In the genomic region with DNA sequence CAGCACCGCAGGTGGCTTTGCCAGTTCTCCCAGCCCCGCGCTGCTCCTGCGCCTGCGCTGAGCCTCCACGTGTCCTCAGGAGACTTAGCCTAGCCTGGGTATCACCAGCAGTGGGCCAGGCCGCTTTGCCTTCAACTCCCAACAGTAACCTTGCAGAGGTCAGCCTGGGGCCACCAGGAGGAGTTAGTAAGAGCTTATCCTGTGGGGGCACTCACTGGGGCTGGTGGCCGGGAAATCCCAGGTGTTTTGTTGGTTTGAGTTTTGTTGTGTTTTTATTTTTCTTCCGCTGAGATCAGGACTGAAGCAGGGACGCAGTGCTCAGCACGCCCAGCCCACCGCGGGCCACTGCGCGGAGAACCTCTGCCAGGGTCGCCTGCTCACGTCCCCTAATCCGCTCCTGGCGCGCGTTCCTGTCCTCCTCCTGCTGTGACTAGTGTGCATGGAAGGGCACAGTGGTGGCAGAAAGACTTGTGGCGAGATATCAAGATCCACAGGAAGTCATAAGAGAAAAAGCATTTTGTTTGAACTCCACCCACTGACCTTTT, we compare ENCODE assay signal across 8 cellular contexts.
A peak's percentile ranks its signal among the peaks of the same experiment; 100 is the strongest.
DNase-seq lines count a peak whose midpoint lies in the region; ATAC-seq and TF ChIP-seq lines count a peak whose summit lies in the region.

No MANE protein-coding gene starts in this region.

- ATAC-seq in IMR-90 (ENCODE audit: low read depth): peak; percentile 57
- peak; percentile 54 for ATAC-seq in activated CD4-positive, alpha-beta T cell treated with anti-CD3 and anti-CD28 coated beads for 36 hours
- peak; percentile 69 for ATAC-seq in stimulated activated naive CD8-positive, alpha-beta T cell treated with anti-CD3 and anti-CD28 coated beads, Interleukin-15, amount 100 ng/mL, for 72 hours
- no peak for ATAC-seq in HG03469 (IDR thresholded peaks at IDR 0.05; ENCODE audit: unreplicated experiment)

- H3K9me1 ChIP-seq in IMR-90 (ENCODE audit: insufficient read depth, low read length): no peaks in the 10 kb centered on the region

- 0 out of 2 replicates have a peak overlapping the region, but pooled peaks have one; percentile 20 for H3K23ac ChIP-seq in IMR-90 (ENCODE audit: low read depth, low read length)

- H3K27me3 ChIP-seq in IMR-90 (ENCODE audit: control insufficient read depth, insufficient read depth, low read length) (no peaks in the 10 kb centered on the region), muscle layer of colon (ENCODE audit: control insufficient read depth in 1 of 2, insufficient read depth in 2 of 2, low read length in 2 of 2) (no peaks in the 10 kb centered on the region)

- no peak for TF ChIP-seq POLR2A in IMR-90 (IDR thresholded peaks at IDR 0.05; ENCODE audit: low read depth, low read length)

- H3K9me3 ChIP-seq in IMR-90 (ENCODE audit: control insufficient read depth, insufficient read depth, low read length) (no peaks in the 10 kb centered on the region), muscle layer of colon (ENCODE audit: low read length) (no peaks in the 10 kb centered on the region), OCI-LY7 (ENCODE audit: low read length) (no peaks in the 10 kb centered on the region)

- H3K4ac ChIP-seq in IMR-90 (ENCODE audit: low read depth, low read length): peak overlapping the region; percentile 17; the same call in 1 of the 2 replicates

- H3K27me3 Mint-ChIP-seq in activated CD4-positive, alpha-beta T cell treated with anti-CD3 and anti-CD28 coated beads for 36 hours: peaks cover 2% of the 10 kb centered on the region
- H3K27me3 Mint-ChIP-seq in stimulated activated naive CD8-positive, alpha-beta T cell treated with anti-CD3 and anti-CD28 coated beads, Interleukin-15, amount 100 ng/mL, for 72 hours: peaks cover 11% of the 10 kb centered on the region

- peak overlapping the region; percentile 18; the same call in 1 of the 2 replicates for H3K56ac ChIP-seq in IMR-90 (ENCODE audit: extremely low read depth, insufficient read depth, low read length)

- intact Hi-C loops in IMR-90 (cut with micrococcal nuclease) (no loop called here), OCI-LY7 (cut with micrococcal nuclease; ENCODE audit: unreplicated experiment) (no loop called here)
- intact Hi-C loops in activated CD4-positive, alpha-beta T cell treated with anti-CD3 and anti-CD28 coated beads for 36 hours (cut with DNase I, micrococcal nuclease): loop anchor here (1.0 to 5.0 kb wide), 4 partner anchors 113 to 1024 kb away; partner anchors contain the start of genes PDS5B (in 1 of the 2) and RFC3 (in 1 of the 2)

- peak overlapping the region; percentile 73 for H2BK120ac ChIP-seq in IMR-90 (ENCODE audit: low read depth, low read length)

- H3K4me1 ChIP-seq in IMR-90 (ENCODE audit: control insufficient read depth, insufficient read depth, low read length): peaks cover 5% of the 10 kb centered on the region
- H3K4me1 ChIP-seq in muscle layer of colon (ENCODE audit: insufficient read depth, low read length): peaks cover 55% of the 10 kb centered on the region
- H3K4me1 ChIP-seq in OCI-LY7 (ENCODE audit: insufficient read depth, low read length, poor library complexity, severe bottlenecking): no peaks in the 10 kb centered on the region

- H2AK9ac ChIP-seq in IMR-90 (replicated peaks; ENCODE audit: low read depth, low read length, poor library complexity): no peak overlapping the region

- no CpG with 5 or more reads among the region's 22 CpGs for WGBS in IMR-90 (ENCODE audit: extremely low coverage in 2 of 2, insufficient read length in 1 of 2), 2 experiments

- H2AK5ac ChIP-seq in IMR-90 (ENCODE audit: low read depth, low read length): peak overlapping the region; percentile 33; the same call in 1 of the 2 replicates

- peak overlapping the region; percentile 73 for H2BK20ac ChIP-seq in IMR-90 (ENCODE audit: low read depth, low read length)

- H3K4me2 ChIP-seq in IMR-90 (ENCODE audit: low read depth, low read length) (peak overlapping the region; percentile 62), OCI-LY7 (ENCODE audit: low read length) (no peak overlapping the region)

- peak overlapping the region; percentile 54; the same call in 1 of the 2 replicates for H3K14ac ChIP-seq in IMR-90 (replicated peaks; ENCODE audit: low read depth, low read length)

- H3K36me3 ChIP-seq in IMR-90 (ENCODE audit: control insufficient read depth, insufficient read depth, low read length): no peaks in the 10 kb centered on the region
- no peaks in the 10 kb centered on the region for H3K36me3 ChIP-seq in muscle layer of colon (ENCODE audit: insufficient read depth, low read length)
- no peaks in the 10 kb centered on the region for H3K36me3 ChIP-seq in OCI-LY7 (ENCODE audit: insufficient read depth, low read length)

- H3K79me1 ChIP-seq in IMR-90 (ENCODE audit: low read depth in 1 of 2, low read length in 2 of 2): no peaks in the 10 kb centered on the region

- H2BK15ac ChIP-seq in IMR-90 (ENCODE audit: low read depth, low read length): peak overlapping the region; percentile 67; the same call in 2 of the 3 replicates

- peak overlapping the region; percentile 24 to 47 for H4K8ac ChIP-seq in IMR-90 (ENCODE audit: low read depth in 2 of 2, low read length in 2 of 2)

- peak overlapping the region; percentile 6 for H3K9ac ChIP-seq in IMR-90 (ENCODE audit: low read depth, low read length)
- H3K9ac ChIP-seq in muscle layer of colon (ENCODE audit: low read length): peak overlapping the region; percentile 5

- dilution Hi-C loops in IMR-90 (cut with HindIII; ENCODE audit: low sequenced_read_pairs, unreplicated experiment): no loop called here

- TF ChIP-seq RAD21 in IMR-90 (IDR thresholded peaks at IDR 0.05; ENCODE audit: low read length): no peak

- peak overlapping the region; percentile 78 for H3K27ac ChIP-seq in IMR-90 (ENCODE audit: insufficient read depth, low read length)
- peak overlapping the region; percentile 84 for H3K27ac ChIP-seq in muscle layer of colon (ENCODE audit: low read depth, low read length)
- no peak overlapping the region for H3K27ac ChIP-seq in OCI-LY7 (ENCODE audit: low read depth, low read length, poor library complexity, severe bottlenecking)

- peak overlapping the region; percentile 69 for H3K4me3 Mint-ChIP-seq in activated CD4-positive, alpha-beta T cell treated with anti-CD3 and anti-CD28 coated beads for 36 hours
- H3K4me3 Mint-ChIP-seq in stimulated activated naive CD8-positive, alpha-beta T cell treated with anti-CD3 and anti-CD28 coated beads, Interleukin-15, amount 100 ng/mL, for 72 hours: peak overlapping the region; percentile 67 to 83

- TF ChIP-seq CTCF in IMR-90 (conservative IDR thresholded peaks at IDR 0.05; ENCODE audit: low read depth, low read length): no peak
- TF ChIP-seq CTCF in OCI-LY7 (conservative IDR thresholded peaks at IDR 0.05; ENCODE audit: low read length): no peak

- peak overlapping the region; percentile 29 for H2BK5ac ChIP-seq in IMR-90 (ENCODE audit: low read depth, low read length, poor library complexity, severe bottlenecking)

- CTCF ChIA-PET in IMR-90 (lab: Yijun Ruan, JAX) (no interaction called here), OCI-LY7 (lab: Charles Lee; ENCODE audit: unreplicated experiment) (no interaction called here)
- CTCF ChIA-PET in activated CD4-positive, alpha-beta T cell treated with anti-CD3 and anti-CD28 coated beads for 36 hours (lab: Charles Lee): interaction anchor here (1.0 to 1.3 kb wide), 4 partner anchors 19 to 114 kb away, joined by 3 to 5 read pairs (median 3); no protein-coding TSS in a partner anchor

- H3K9me2 ChIP-seq in OCI-LY7 (ENCODE audit: insufficient read depth, low read length): no peaks in the 10 kb centered on the region

- H3K9me3 Mint-ChIP-seq in activated CD4-positive, alpha-beta T cell treated with anti-CD3 and anti-CD28 coated beads for 36 hours (ENCODE audit: low read depth): no peaks in the 10 kb centered on the region
- H3K9me3 Mint-ChIP-seq in stimulated activated naive CD8-positive, alpha-beta T cell treated with anti-CD3 and anti-CD28 coated beads, Interleukin-15, amount 100 ng/mL, for 72 hours: no peaks in the 10 kb centered on the region

- in situ Hi-C loops in IMR-90 (cut with MboI; ENCODE audit: low sequenced_read_pairs): no loop called here
- in situ Hi-C loops in ACHN (cut with HindIII; ENCODE audit: low pct_ligation_motif_present, low pct_unique_long_range_greater_than_20kb, low sequenced_read_pairs): no loop called here

- no peaks in the 10 kb centered on the region for H3K79me2 ChIP-seq in OCI-LY7 (ENCODE audit: insufficient read depth, low read depth, low read length)

- POLR2A ChIA-PET in IMR-90 (lab: Charles Lee; ENCODE audit: unreplicated experiment): no interaction called here
- POLR2A ChIA-PET in activated CD4-positive, alpha-beta T cell treated with anti-CD3 and anti-CD28 coated beads for 36 hours (lab: Charles Lee): interaction anchor here (0.5 to 1.6 kb wide), 2 partner anchors 69 to 125 kb away, joined by 6 read pairs; no protein-coding TSS in a partner anchor
- POLR2A ChIA-PET in OCI-LY7 (lab: Charles Lee): no interaction called here

- H3K27ac Mint-ChIP-seq in activated CD4-positive, alpha-beta T cell treated with anti-CD3 and anti-CD28 coated beads for 36 hours: peak overlapping the region; percentile 98
- peak overlapping the region; percentile 87 to 90 for H3K27ac Mint-ChIP-seq in stimulated activated naive CD8-positive, alpha-beta T cell treated with anti-CD3 and anti-CD28 coated beads, Interleukin-15, amount 100 ng/mL, for 72 hours

- no peaks in the 10 kb centered on the region for H4K20me1 ChIP-seq in IMR-90 (ENCODE audit: insufficient read depth, low read length)
- no peaks in the 10 kb centered on the region for H4K20me1 ChIP-seq in OCI-LY7 (ENCODE audit: insufficient read depth, low read length)

- peak overlapping the region; percentile 68 for H4K5ac ChIP-seq in IMR-90 (ENCODE audit: low read depth, low read length)

- H4K91ac ChIP-seq in IMR-90 (ENCODE audit: insufficient read depth, low read depth, low read length): peak overlapping the region; percentile 79

- H2AFZ ChIP-seq in IMR-90 (replicated peaks; ENCODE audit: low read length, poor library complexity) (peak overlapping the region; percentile 84), OCI-LY7 (ENCODE audit: low read length) (no peak overlapping the region)

- H3K4me1 Mint-ChIP-seq in activated CD4-positive, alpha-beta T cell treated with anti-CD3 and anti-CD28 coated beads for 36 hours: peaks cover 50% of the 10 kb centered on the region
- peaks cover 46% of the 10 kb centered on the region for H3K4me1 Mint-ChIP-seq in stimulated activated naive CD8-positive, alpha-beta T cell treated with anti-CD3 and anti-CD28 coated beads, Interleukin-15, amount 100 ng/mL, for 72 hours

- no peak for DNase-seq in IMR-90
- DNase-seq in activated CD4-positive, alpha-beta T cell treated with anti-CD3 and anti-CD28 coated beads for 36 hours: peak; percentile 77
- peak; percentile 79 for DNase-seq in dermis blood vessel endothelial cell
- DNase-seq in stimulated activated naive CD8-positive, alpha-beta T cell treated with anti-CD3 and anti-CD28 coated beads, Interleukin-15, amount 100 ng/mL, for 72 hours: peak; percentile 31 to 35
- no peak for DNase-seq in OCI-LY7 (ENCODE audit: low spot score)
- DNase-seq in ACHN: no peak

- H3K18ac ChIP-seq in IMR-90 (ENCODE audit: low read depth, low read length): peak overlapping the region; percentile 53

- H3K4me3 ChIP-seq in IMR-90 (ENCODE audit: insufficient read depth, low read depth, low read length): no peak overlapping the region
- peak overlapping the region in 1 of 2 donors; percentile 30 for H3K4me3 ChIP-seq in muscle layer of colon (ENCODE audit: low read depth in 1 of 2, low read length in 2 of 2)
- H3K4me3 ChIP-seq in OCI-LY7 (ENCODE audit: low read depth, low read length, poor library complexity, severe bottlenecking): no peak overlapping the region

- BruUV-seq in IMR-90 (replicated peaks; lab: Mats Ljungman, UMichigan) (no TSS peak), OCI-LY7 (replicated peaks; lab: Mats Ljungman, UMichigan) (no TSS peak)

- peaks cover 4% of the 10 kb centered on the region for H3K36me3 Mint-ChIP-seq in activated CD4-positive, alpha-beta T cell treated with anti-CD3 and anti-CD28 coated beads for 36 hours (ENCODE audit: low read depth)

Comparison
In these comparisons a context has a peak if more than half of its experiments do, and no peak if none do; other contexts are left out.
1. DNase-seq: peak in activated CD4-positive, alpha-beta T cell treated with anti-CD3 and anti-CD28 coated beads for 36 hours (single experiment), dermis blood vessel endothelial cell (single experiment) and stimulated activated naive CD8-positive, alpha-beta T cell treated with anti-CD3 and anti-CD28 coated beads, Interleukin-15, amount 100 ng/mL, for 72 hours (2 of 2); none in IMR-90 (single experiment), OCI-LY7 (single experiment) and ACHN (single experiment).
2. intact Hi-C loops: an anchor here in activated CD4-positive, alpha-beta T cell treated with anti-CD3 and anti-CD28 coated beads for 36 hours (1.0 to 5.0 kb wide); none called in IMR-90 and OCI-LY7.